ENCODE assay signal across 1 cellular context in genomic region chr21:38244885-38245869, GRCh38.
TF ChIP-seq lines count a peak whose summit lies in the region.

No MANE protein-coding gene starts in this region.

TF ChIP-seq in GM12878, 131 proteins besides CTCF, POLR2A, EP300 and RAD21 (continued from another document):
- no peak for TF ChIP-seq ZBTB40 (IDR thresholded peaks at IDR 0.05; ENCODE audit: borderline replicate concordance)
- TF ChIP-seq ZNF384 (IDR thresholded peaks at IDR 0.05; ENCODE audit: borderline replicate concordance, low read depth, low read length), result no peak
- no peak for TF ChIP-seq CBX5 (IDR thresholded peaks at IDR 0.05; ENCODE audit: low read depth)
- TF ChIP-seq NKRF (conservative IDR thresholded peaks at IDR 0.05), result no peak
- TF ChIP-seq RELA (IDR thresholded peaks at IDR 0.05; ENCODE audit: borderline replicate concordance, partially characterized antibody), result no peak
- 0 out of 2 replicates have a peak, but pooled peaks have one; percentile 37 for TF ChIP-seq NBN (IDR thresholded peaks at IDR 0.05)
- TF ChIP-seq CUX1 (IDR thresholded peaks at IDR 0.05; ENCODE audit: insufficient replicate concordance, low read depth, low read length), result no peak
- TF ChIP-seq PAX8 (IDR thresholded peaks at IDR 0.05), result no peak
- TF ChIP-seq CREB1 (IDR thresholded peaks at IDR 0.05; ENCODE audit: low read depth), result peak; percentile 89
- peak; percentile 77 for TF ChIP-seq JUND (IDR thresholded peaks at IDR 0.05; ENCODE audit: low read depth, low read length)
- no peak for TF ChIP-seq CEBPZ (IDR thresholded peaks at IDR 0.05; ENCODE audit: low read depth, low read length)
- TF ChIP-seq NR2C2 (IDR thresholded peaks at IDR 0.05; ENCODE audit: borderline replicate concordance, control insufficient read depth, insufficient read length, low read depth), result no peak
- TF ChIP-seq USF2 (IDR thresholded peaks at IDR 0.05; ENCODE audit: borderline replicate concordance, low read depth, low read length), result no peak
- no peak for TF ChIP-seq GATAD2B (conservative IDR thresholded peaks at IDR 0.05; ENCODE audit: low read depth)
- TF ChIP-seq IKZF1 (conservative IDR thresholded peaks at IDR 0.05), result peak; percentile 80
- no peak for TF ChIP-seq SREBF2 (IDR thresholded peaks at IDR 0.05; ENCODE audit: low read length)
- TF ChIP-seq CHD1 (IDR thresholded peaks at IDR 0.05; ENCODE audit: low read depth, low read length), result no peak
- peak; percentile 68 for TF ChIP-seq ATF7 (IDR thresholded peaks at IDR 0.05; ENCODE audit: low read depth)
- no peak for TF ChIP-seq BACH1 (IDR thresholded peaks at IDR 0.05; ENCODE audit: borderline replicate concordance)
- no peak for TF ChIP-seq ATF3 (IDR thresholded peaks at IDR 0.05; ENCODE audit: borderline replicate concordance, extremely low read depth, low read depth, low read length)
- TF ChIP-seq NFIC (IDR thresholded peaks at IDR 0.05; ENCODE audit: low read depth, low read length), result no peak
- TF ChIP-seq PAX5 (IDR thresholded peaks at IDR 0.05; ENCODE audit: borderline replicate concordance, low read depth, low read length), result 0 out of 2 replicates have a peak, but pooled peaks have one; percentile 37
- TF ChIP-seq CREM (IDR thresholded peaks at IDR 0.05; ENCODE audit: low read depth), result peak; percentile 56; the same call in 1 of the 2 replicates
- no peak for TF ChIP-seq TCF7 (IDR thresholded peaks at IDR 0.05; ENCODE audit: borderline replicate concordance)
- no peak for TF ChIP-seq KAT2A (conservative IDR thresholded peaks at IDR 0.05; ENCODE audit: control insufficient read depth, low read depth, low read length)
- TF ChIP-seq RELB (IDR thresholded peaks at IDR 0.05; ENCODE audit: low read depth), result no peak; the same call in 1 of the 2 replicates
- no peak for TF ChIP-seq PML (IDR thresholded peaks at IDR 0.05; ENCODE audit: low read length)
- TF ChIP-seq KDM1A (IDR thresholded peaks at IDR 0.05; ENCODE audit: borderline replicate concordance), result no peak
- 0 out of 2 replicates have a peak, but pooled peaks have one; percentile 19 for TF ChIP-seq BMI1 (IDR thresholded peaks at IDR 0.05; ENCODE audit: borderline replicate concordance)
- TF ChIP-seq CBX3 (IDR thresholded peaks at IDR 0.05; ENCODE audit: borderline replicate concordance, low read depth), result no peak
- TF ChIP-seq RCOR1 (conservative IDR thresholded peaks at IDR 0.05; ENCODE audit: low read depth, low read length), result no peak
- no peak for TF ChIP-seq NFXL1 (IDR thresholded peaks at IDR 0.05; ENCODE audit: borderline replicate concordance)
- no peak for TF ChIP-seq ZNF274 (IDR thresholded peaks at IDR 0.05; ENCODE audit: insufficient read depth, insufficient read length)
- TF ChIP-seq BCLAF1 (IDR thresholded peaks at IDR 0.05), result no peak
- TF ChIP-seq RAD51 (IDR thresholded peaks at IDR 0.05), result no peak
- TF ChIP-seq DPF2 (IDR thresholded peaks at IDR 0.05), result peak; percentile 62; the same call in 1 of the 2 replicates
- peak; percentile 8 for TF ChIP-seq SP1 (IDR thresholded peaks at IDR 0.05; ENCODE audit: low read depth, low read length)
